In genomic region chr3:126798521-126798920, GRCh38 we compare ENCODE assay signal across 25 cellular contexts.
DNase-seq lines count a peak whose midpoint lies in the region; ATAC-seq and TF ChIP-seq lines count a peak whose summit lies in the region.
"Had no signal": no experiment of that assay in that cellular context is flagged by ENCODE, and none has a peak within 500 bp of the region (broad histone marks: within the 10 kb centered on the region; RNA-seq: fewer than 3 reads in every experiment).

No MANE protein-coding gene starts in this region.

- H3K4me3 Mint-ChIP-seq in endothelial cell (ENCODE audit: unreplicated experiment) (no peak overlapping the region), chondrocyte (ENCODE audit: unreplicated experiment) (no peak overlapping the region)
- H3K4me3 Mint-ChIP-seq: CD4-positive, alpha-beta memory T cell; IgD-negative memory B cell had no signal

- H3K27me3 ChIP-seq in osteoblast (ENCODE audit: insufficient read depth, low read length) = no peaks in the 10 kb centered on the region
- H3K27me3 ChIP-seq: BLaER1 treated with 17β-estradiol and CSF1 and Interleukin-3, amounts not matched to agents 10 nM and 100 nM; Peyer's patch; SJCRH30 had no signal

- H3K36me3 Mint-ChIP-seq in endothelial cell (ENCODE audit: low read depth, unreplicated experiment) = peaks cover 12% of the 10 kb centered on the region
- peaks cover 13% of the 10 kb centered on the region for H3K36me3 Mint-ChIP-seq in chondrocyte (ENCODE audit: low read depth)

- DNase-seq in EH (ENCODE audit: low read depth) (peak; percentile 16), RPMI7951 (ENCODE audit: low read depth) (peak; percentile 98), endothelial cell (ENCODE audit: low spot score) (no peak), osteoblast (ENCODE audit: insufficient read length, low spot score, missing footprints) (no peak), UCSD-AML1 (lab: John Stamatoyannopoulos, UW; ENCODE audit: unreplicated experiment) (no peak), chondrocyte (ENCODE audit: low spot score) (no peak)
- DNase-seq in stimulated activated CD4-positive, alpha-beta T cell treated with anti-CD3 and anti-CD28 coated beads, Interleukin-1b, Interleukin-23, amount 100 ng/mL, for 48 hours = no peak
- DNase-seq: Calu3; CD4-positive, alpha-beta memory T cell; DMS153; GF-D8; H7; MV-4-11; NCI-H1105 treated with DMSO at 0.1 percent for 48 hours; NCI-H2029 treated with DMSO at 0.1 percent for 48 hours; NCI-H2171; NCI-H345; NCI-H524; NCI-H774; NK-92 treated with Interleukin-12 subunit alpha and Interleukin-12 subunit beta, amount 100 ng/mL, for 24 hours; Peyer's patch; SJCRH30 had no signal

- peak overlapping the region; percentile 28 for H3K27ac ChIP-seq in osteoblast (ENCODE audit: low read depth, low read length)
- H3K27ac ChIP-seq: BLaER1 treated with 17β-estradiol and CSF1 and Interleukin-3, amounts not matched to agents 10 nM and 100 nM; Peyer's patch; SJCRH30 had no signal

- H3K4me3 ChIP-seq in osteoblast (ENCODE audit: insufficient read depth, low read length) = no peak overlapping the region
- H3K4me3 ChIP-seq: BLaER1 treated with 17β-estradiol and CSF1 and Interleukin-3, amounts not matched to agents 10 nM and 100 nM; Peyer's patch; SJCRH30 had no signal

- H3K4me1 ChIP-seq in osteoblast (ENCODE audit: insufficient read depth, low read length) = peaks cover 6% of the 10 kb centered on the region
- H3K4me1 ChIP-seq: Peyer's patch, SJCRH30 had no signal

- ATAC-seq in HG03469 (IDR thresholded peaks at IDR 0.05; ENCODE audit: unreplicated experiment) = no peak

- H4K20me1 ChIP-seq in osteoblast (ENCODE audit: insufficient read depth, low read length) = no peaks in the 10 kb centered on the region
- H4K20me1 ChIP-seq: BLaER1 treated with 17β-estradiol and CSF1 and Interleukin-3, amounts not matched to agents 10 nM and 100 nM had no signal

- H3K79me2 ChIP-seq in osteoblast (ENCODE audit: insufficient read depth, low read length) = no peaks in the 10 kb centered on the region

- no peaks in the 10 kb centered on the region for H3K36me3 ChIP-seq in osteoblast (ENCODE audit: insufficient read depth, low read length)
- H3K36me3 ChIP-seq: Peyer's patch, SJCRH30 had no signal

- H3K27ac Mint-ChIP-seq in endothelial cell (ENCODE audit: unreplicated experiment) (peak overlapping the region; percentile 61), chondrocyte (ENCODE audit: unreplicated experiment) (no peak overlapping the region)
- H3K27ac Mint-ChIP-seq: CD4-positive, alpha-beta memory T cell; IgD-negative memory B cell had no signal

- TF ChIP-seq CTCF in endothelial cell (IDR thresholded peaks at IDR 0.05; ENCODE audit: unreplicated experiment) (no peak), osteoblast (IDR thresholded peaks at IDR 0.05; ENCODE audit: extremely low read depth, low read depth, low read length) (no peak), chondrocyte (IDR thresholded peaks at IDR 0.05) (no peak)

- no peaks in the 10 kb centered on the region for H3K9me3 ChIP-seq in osteoblast (ENCODE audit: low read depth, low read length)
- H3K9me3 ChIP-seq: Peyer's patch had no signal

- H3K27me3 Mint-ChIP-seq in endothelial cell (ENCODE audit: unreplicated experiment) (peaks cover 5% of the 10 kb centered on the region), chondrocyte (ENCODE audit: low read depth) (no peaks in the 10 kb centered on the region)
- H3K27me3 Mint-ChIP-seq: CD4-positive, alpha-beta memory T cell had no signal

- no peak overlapping the region for H3K4me2 ChIP-seq in osteoblast (ENCODE audit: insufficient read depth, low read length)
- H3K4me2 ChIP-seq: BLaER1 treated with 17β-estradiol and CSF1 and Interleukin-3, amounts not matched to agents 10 nM and 100 nM had no signal

- H3K9me3 Mint-ChIP-seq in endothelial cell (ENCODE audit: unreplicated experiment) = peaks cover 17% of the 10 kb centered on the region
- H3K9me3 Mint-ChIP-seq in chondrocyte (ENCODE audit: low read depth) = peaks cover 23% of the 10 kb centered on the region

- no peak overlapping the region for H2AFZ ChIP-seq in osteoblast (ENCODE audit: low read length)

- H3K4me1 Mint-ChIP-seq in endothelial cell (ENCODE audit: unreplicated experiment) = peaks cover 13% of the 10 kb centered on the region
- H3K4me1 Mint-ChIP-seq in chondrocyte (ENCODE audit: low read depth) = peaks cover 11% of the 10 kb centered on the region
- H3K4me1 Mint-ChIP-seq: CD4-positive, alpha-beta memory T cell; IgD-negative memory B cell had no signal

Comparison
In these comparisons a context has a peak if more than half of its experiments do, and no peak if none do; other contexts are left out.
1. DNase-seq: peak in EH (single experiment) and RPMI7951 (single experiment); none in endothelial cell (single experiment), osteoblast (single experiment), UCSD-AML1 (single experiment), chondrocyte (single experiment) and stimulated activated CD4-positive, alpha-beta T cell treated with anti-CD3 and anti-CD28 coated beads, Interleukin-1b, Interleukin-23, amount 100 ng/mL, for 48 hours (single experiment).